ENCODE assay signal across 8 cellular contexts in the genomic region with DNA sequence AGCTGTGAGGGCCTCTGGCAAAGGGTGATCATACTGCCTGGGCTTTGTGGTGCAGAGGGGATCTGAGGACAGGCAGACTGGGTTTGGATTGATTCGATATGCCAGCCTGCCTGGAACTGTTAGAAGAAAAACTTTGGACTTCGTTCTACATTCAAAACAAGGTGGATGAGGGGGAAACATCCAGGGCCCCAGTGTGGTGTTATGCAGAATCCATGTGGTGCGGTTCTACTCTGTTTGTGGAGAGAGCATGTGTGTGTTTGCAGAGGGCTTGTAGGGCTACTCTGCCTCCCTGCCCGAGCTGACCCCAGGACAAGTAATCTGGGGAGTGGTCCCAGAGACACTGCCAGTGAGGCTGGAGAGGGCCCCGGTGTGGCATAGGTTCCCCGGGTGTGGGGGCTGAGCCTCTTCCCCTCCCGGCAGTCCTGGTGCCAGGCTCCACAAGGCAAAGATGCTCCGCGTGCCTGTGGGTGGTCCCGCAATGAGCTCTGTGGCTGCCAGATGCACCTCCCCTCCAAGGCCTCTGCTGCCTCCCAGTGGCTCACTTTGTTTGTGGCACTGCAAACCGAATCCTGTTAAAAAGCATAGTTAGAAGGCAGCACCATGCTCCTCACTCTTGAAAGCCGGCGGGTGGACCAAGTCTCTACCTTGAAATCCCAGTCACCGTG. TPM values are rescaled to one million over a fixed set of nuclear protein-coding genes. Genes with fewer than 3 reads are reported as not detected.
DNase-seq lines count a peak whose midpoint lies in the region; ATAC-seq and TF ChIP-seq lines count a peak whose summit lies in the region.

No MANE protein-coding gene starts in this region.

- no peaks in the 10 kb centered on the region for H3K27me3 ChIP-seq in SJSA1 (replicated peaks)

- H3K36me3 ChIP-seq in SJSA1, result no peaks in the 10 kb centered on the region

- intact Hi-C loops in sciatic nerve (cut with DNase I), result no loop called here

- in situ Hi-C loops in astrocyte of the spinal cord (cut with HindIII; ENCODE audit: low sequenced_read_pairs), result no loop called here

- DNase-seq in NCI-H2107 treated with DMSO at 0.1 percent for 48 hours (lab: John Stamatoyannopoulos, UW; ENCODE audit: unreplicated experiment) (peak; percentile 84), NCI-H2107 (lab: John Stamatoyannopoulos, UW) (no peak), LNCaP clone FGC (ENCODE audit: low read depth) (no peak), SJSA1 (ENCODE audit: low read depth in 1 of 2, low spot score in 2 of 2) (peak; percentile 95 to 99), astrocyte of the spinal cord (ENCODE audit: low read depth, low spot score) (peak; percentile 77), hypothalamus (lab: John Stamatoyannopoulos, UW) (peak in 34 of 51 donors; percentile 14 to 79 (median 46)), sciatic nerve (ENCODE audit: low spot score) (peak; percentile 84)

- TF ChIP-seq CTCF in LNCaP clone FGC (IDR thresholded peaks at IDR 0.05; ENCODE audit: control insufficient read depth, extremely low read depth, insufficient read depth) (peak; percentile 84), astrocyte of the spinal cord (IDR thresholded peaks at IDR 0.05; ENCODE audit: low read depth, low read length) (peak; percentile 94)

- H3K4me3 ChIP-seq in LNCaP clone FGC (ENCODE audit: low read depth, low read length) (no peak overlapping the region), SJSA1 (no peak overlapping the region), astrocyte of the spinal cord (ENCODE audit: low read depth, low read length) (no peak overlapping the region)

- H3K9me3 ChIP-seq in SJSA1 (replicated peaks), result no peaks in the 10 kb centered on the region

- peak; percentile 84 for ATAC-seq in sciatic nerve
- ATAC-seq in GM21447 (IDR thresholded peaks at IDR 0.05; ENCODE audit: unreplicated experiment), result no peak

- H3K27ac ChIP-seq in SJSA1, result no peak overlapping the region

- H3K4me1 ChIP-seq in SJSA1 (replicated peaks), result peaks cover 14% of the 10 kb centered on the region

RNA-seq across cellular contexts. Expression of gene TFDP1, which starts 22.3 kb away (rescaled TPM):
- total RNA-seq in SJSA1 (2014; rRNA removed; shearing (Covaris generic)), result 397 and 423 TPM in 2 replicates
- total RNA-seq in sciatic nerve, result 36.1 TPM

Comparison
In these comparisons a context has a peak if more than half of its experiments do, and no peak if none do; other contexts are left out.
1. DNase-seq: peak in NCI-H2107 treated with DMSO at 0.1 percent for 48 hours (single experiment), SJSA1 (2 of 2), astrocyte of the spinal cord (single experiment), hypothalamus (34 of 51) and sciatic nerve (single experiment); none in NCI-H2107 (single experiment) and LNCaP clone FGC (single experiment).
2. RNA of gene TFDP1, which starts 22.3 kb away (total RNA-seq): 397 to 423 TPM in SJSA1; 36.1 TPM in sciatic nerve (single experiment); every median in the first group is over 10 times any median in the second.